In the genomic region with DNA sequence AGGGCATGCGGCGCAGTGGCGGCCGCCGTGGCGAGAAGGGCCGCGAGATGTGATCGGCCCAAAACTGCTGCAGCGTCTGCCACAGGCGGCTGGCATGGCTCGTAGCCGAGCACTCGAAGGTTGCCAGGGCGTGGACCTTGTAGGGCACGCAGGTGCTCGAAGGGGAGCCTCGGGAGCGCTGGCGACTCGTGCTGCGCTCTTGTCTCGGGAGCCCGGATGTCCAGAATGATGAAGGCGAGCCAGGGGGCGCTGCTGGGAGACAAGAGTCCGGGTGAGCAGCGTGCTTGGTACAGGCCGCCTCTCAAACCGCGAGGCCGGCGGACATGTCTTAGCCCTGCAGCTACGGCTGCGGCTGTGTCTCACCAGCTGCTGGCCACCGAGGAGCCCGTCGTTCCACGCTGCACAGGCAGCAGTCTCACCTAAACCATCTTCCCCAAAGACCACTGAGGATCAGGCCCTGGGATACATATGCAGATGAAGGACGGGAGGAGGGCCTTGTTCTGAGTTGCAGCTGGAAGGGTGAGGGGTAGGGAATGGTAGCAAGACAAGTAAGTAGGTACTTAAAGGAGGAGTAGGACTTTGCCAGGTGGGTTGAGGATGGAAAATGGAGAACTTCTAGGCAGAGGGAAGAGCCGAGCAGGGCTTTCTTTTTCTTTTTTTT, we compare ENCODE assay signal across 8 cellular contexts. TPM values are rescaled to one million over a fixed set of nuclear protein-coding genes. Genes with fewer than 3 reads are reported as not detected.
DNase-seq lines count a peak whose midpoint lies in the region; ATAC-seq and TF ChIP-seq lines count a peak whose summit lies in the region.

No MANE protein-coding gene starts in this region.

- H3K9me3 ChIP-seq in Caco-2 = no peaks in the 10 kb centered on the region
- no peaks in the 10 kb centered on the region for H3K9me3 ChIP-seq in endodermal cell (ENCODE audit: control insufficient read depth, low read length)

- no peaks in the 10 kb centered on the region for H3K27me3 ChIP-seq in Caco-2 (replicated peaks; ENCODE audit: control insufficient read depth, insufficient read depth, low read length)
- H3K27me3 ChIP-seq in endodermal cell (ENCODE audit: control insufficient read depth, insufficient read depth, low read length, poor library complexity, severe bottlenecking) = no peaks in the 10 kb centered on the region

- DNase-seq in Caco-2 (peak; percentile 94 to 96), NCI-H1417 (lab: John Stamatoyannopoulos, UW) (peak; percentile 22 to 95 (median 88)), endodermal cell (peak; percentile 91), middle frontal gyrus (ENCODE audit: extremely low spot score, low spot score) (peak; percentile 5), OCI-M2 (lab: John Stamatoyannopoulos, UW; ENCODE audit: unreplicated experiment) (no peak)
- peak; percentile 44 to 55 (median 51) for DNase-seq in activated CD8-positive, alpha-beta memory T cell treated with anti-CD3 and anti-CD28 coated beads for 48 hours (ENCODE audit: low read depth in 2 of 3, low spot score in 2 of 3)
- peak; percentile 60 to 70 for DNase-seq in stimulated activated CD8-positive, alpha-beta memory T cell treated with anti-CD3 and anti-CD28 coated beads, Interleukin-2, amount 100 ng/mL, for 48 hours (ENCODE audit: low read depth in 2 of 2)

- H3K4me3 Mint-ChIP-seq in Caco-2 (ENCODE audit: unreplicated experiment) (peak overlapping the region; percentile 98), endodermal cell (peak overlapping the region; percentile 95)

- H3K36me3 ChIP-seq in Caco-2 (ENCODE audit: control insufficient read depth, insufficient read depth, low read length) = no peaks in the 10 kb centered on the region
- H3K36me3 ChIP-seq in endodermal cell (ENCODE audit: control insufficient read depth, insufficient read depth, low read length) = no peaks in the 10 kb centered on the region

- peaks cover 11% of the 10 kb centered on the region for H3K4me1 ChIP-seq in Caco-2
- H3K4me1 ChIP-seq in endodermal cell (ENCODE audit: control insufficient read depth, insufficient read depth, low read length) = peaks cover 3% of the 10 kb centered on the region

- H3K27me3 Mint-ChIP-seq in Caco-2 (ENCODE audit: insufficient read depth, unreplicated experiment) (no peaks in the 10 kb centered on the region), endodermal cell (ENCODE audit: insufficient read depth) (peaks cover 8% of the 10 kb centered on the region)

- intact Hi-C loops in Caco-2 (cut with micrococcal nuclease; ENCODE audit: unreplicated experiment) = loop anchor here (2.0 to 10.0 kb wide), 3 partner anchors 54 to 116 kb away; partner anchors contain the start of genes HNRNPH1, LTC4S and MAML1

- peak; percentile 57 to 88 for TF ChIP-seq CTCF in Caco-2 (IDR thresholded peaks at IDR 0.05; ENCODE audit: insufficient read depth in 1 of 2, low read depth in 1 of 2, low read length in 1 of 2, severe bottlenecking in 1 of 2, unreplicated experiment in 1 of 2)
- TF ChIP-seq CTCF in endodermal cell (conservative IDR thresholded peaks at IDR 0.05) = peak; percentile 68

- CTCF ChIA-PET in Caco-2 (lab: Charles Lee) = interaction anchor here (0.6 to 1.2 kb wide), 4 partner anchors 53 to 202 kb away, joined by 3 to 5 read pairs (median 4); no protein-coding TSS in a partner anchor

- peak overlapping the region; percentile 63 for H3K27ac ChIP-seq in endodermal cell (ENCODE audit: low read depth, low read length)

- peak overlapping the region; percentile 83 for H3K9ac ChIP-seq in endodermal cell (ENCODE audit: extremely low read depth, low read length, poor library complexity, severe bottlenecking)

- TSS peak; percentile 46 for BruUV-seq in Caco-2 (replicated peaks; lab: Mats Ljungman, UMichigan)

- peak overlapping the region; percentile 97 for H3K27ac Mint-ChIP-seq in Caco-2 (ENCODE audit: unreplicated experiment)
- no peak overlapping the region for H3K27ac Mint-ChIP-seq in endodermal cell

- H3K4me1 Mint-ChIP-seq in Caco-2 (ENCODE audit: low read depth, unreplicated experiment) = peaks cover 21% of the 10 kb centered on the region
- peaks cover 4% of the 10 kb centered on the region for H3K4me1 Mint-ChIP-seq in endodermal cell

- ATAC-seq in GM21786 (IDR thresholded peaks at IDR 0.05; ENCODE audit: unreplicated experiment) = peak; percentile 21

- peak overlapping the region; percentile 72 for H3K4me3 ChIP-seq in Caco-2 (ENCODE audit: low read depth, low read length)
- H3K4me3 ChIP-seq in endodermal cell (ENCODE audit: low read length) = peak overlapping the region; percentile 94

- POLR2A ChIA-PET in Caco-2 (lab: Charles Lee) = interaction anchor here (1.7 to 1.9 kb wide), 2 partner anchors 53 to 56 kb away, joined by 7 to 8 read pairs; partner anchors contain the start of genes HNRNPH1 and MAML1

- H3K36me3 Mint-ChIP-seq in Caco-2 (ENCODE audit: insufficient read depth, unreplicated experiment) = peaks cover 44% of the 10 kb centered on the region
- peaks cover 18% of the 10 kb centered on the region for H3K36me3 Mint-ChIP-seq in endodermal cell (ENCODE audit: low read depth)

- H3K9me3 Mint-ChIP-seq in Caco-2 (ENCODE audit: unreplicated experiment) (no peaks in the 10 kb centered on the region), endodermal cell (peaks cover 6% of the 10 kb centered on the region)

- 63 to 73% methylated on average over 31 to 41 of the region's 41 CpGs for WGBS in endodermal cell (ENCODE audit: insufficient coverage in 1 of 2, insufficient read length in 1 of 2), 2 experiments

RNA-seq across cellular contexts. Expression of gene CBY3, which starts 1.7 kb away (rescaled TPM):
- 0.68 and 1.3 TPM in 2 replicates for total RNA-seq in Caco-2 (2022)
- total RNA-seq in endodermal cell = not detected
- polyA plus RNA-seq in endodermal cell (2013, experiment 1 of 2) = not detected
- not detected for polyA plus RNA-seq in endodermal cell (2013, experiment 2 of 2)

RNA-seq across cellular contexts. Expression of gene CANX, which starts 19.6 kb away (rescaled TPM):
- total RNA-seq in Caco-2 (2022) (853 and 871 TPM in 2 replicates), endodermal cell (100 to 1,000 TPM; 389 to 615 TPM)
- 314 TPM for polyA plus RNA-seq in endodermal cell (2013, experiment 1 of 2)
- 288 TPM for polyA plus RNA-seq in endodermal cell (2013, experiment 2 of 2)

RNA-seq across cellular contexts. Expression of gene MAML1, which starts 53.5 kb away (rescaled TPM):
- total RNA-seq in Caco-2 (2022) (39.3 and 41.3 TPM in 2 replicates), endodermal cell (10 to 100 TPM; 38.9 to 41.4 TPM)
- 43.0 TPM for polyA plus RNA-seq in endodermal cell (2013, experiment 1 of 2)
- polyA plus RNA-seq in endodermal cell (2013, experiment 2 of 2) = 45.7 TPM

RNA-seq across cellular contexts. Expression of gene HNRNPH1, which starts 55.7 kb away (rescaled TPM):
- total RNA-seq in Caco-2 (2022) (914 and 940 TPM in 2 replicates), endodermal cell (100 to 1,000 TPM; 801 to 885 TPM)
- 714 TPM for polyA plus RNA-seq in endodermal cell (2013, experiment 1 of 2)
- polyA plus RNA-seq in endodermal cell (2013, experiment 2 of 2) = 560 TPM
